1 cellular context compared by ENCODE assay signal in genomic region chr16:8941718-8942344, GRCh38.
TF ChIP-seq lines count a peak whose summit lies in the region.

No MANE protein-coding gene starts in this region.

TF ChIP-seq in K562, 482 proteins besides CTCF, POLR2A, EP300 and RAD21:
- TF ChIP-seq SETDB1 (IDR thresholded peaks at IDR 0.05; ENCODE audit: low read length) (no peak), ZFP1 (CRISPR knock-in tag; IDR thresholded peaks at IDR 0.05) (no peak), NUFIP1 (IDR thresholded peaks at IDR 0.05; ENCODE audit: partially characterized antibody) (no peak), NCOA1 (IDR thresholded peaks at IDR 0.05; ENCODE audit: low read depth) (no peak), ATF6 (CRISPR knock-in tag; IDR thresholded peaks at IDR 0.05) (no peak), IRF2 (CRISPR knock-in tag; IDR thresholded peaks at IDR 0.05) (no peak), ZNF766 (CRISPR knock-in tag; conservative IDR thresholded peaks at IDR 0.05) (no peak), SMARCA5 (IDR thresholded peaks at IDR 0.05) (no peak), HDAC2 (IDR thresholded peaks at IDR 0.05) (no peak), ZNF586 (CRISPR knock-in tag; conservative IDR thresholded peaks at IDR 0.05) (no peak), ZBTB43 (CRISPR knock-in tag; IDR thresholded peaks at IDR 0.05) (no peak), POU5F1 (IDR thresholded peaks at IDR 0.05; ENCODE audit: borderline replicate concordance, low read depth, low read length, partially characterized antibody) (no peak), SAFB (IDR thresholded peaks at IDR 0.05; ENCODE audit: borderline replicate concordance, low read depth, low read length) (no peak), FOS (IDR thresholded peaks at IDR 0.05; ENCODE audit: extremely low read depth, insufficient read length) (no peak), STAT5A (IDR thresholded peaks at IDR 0.05; ENCODE audit: borderline replicate concordance, low read length) (no peak), MXI1 (IDR thresholded peaks at IDR 0.05; ENCODE audit: low read depth, low read length) (no peak), FUS (optimal IDR thresholded peaks at IDR 0.05; ENCODE audit: low read depth, low read length) (no peak), ZNF695 (CRISPR knock-in tag; IDR thresholded peaks at IDR 0.05) (no peak), ZBTB49 (CRISPR knock-in tag; IDR thresholded peaks at IDR 0.05; ENCODE audit: borderline replicate concordance) (no peak)
- TF ChIP-seq, protein P1, sequence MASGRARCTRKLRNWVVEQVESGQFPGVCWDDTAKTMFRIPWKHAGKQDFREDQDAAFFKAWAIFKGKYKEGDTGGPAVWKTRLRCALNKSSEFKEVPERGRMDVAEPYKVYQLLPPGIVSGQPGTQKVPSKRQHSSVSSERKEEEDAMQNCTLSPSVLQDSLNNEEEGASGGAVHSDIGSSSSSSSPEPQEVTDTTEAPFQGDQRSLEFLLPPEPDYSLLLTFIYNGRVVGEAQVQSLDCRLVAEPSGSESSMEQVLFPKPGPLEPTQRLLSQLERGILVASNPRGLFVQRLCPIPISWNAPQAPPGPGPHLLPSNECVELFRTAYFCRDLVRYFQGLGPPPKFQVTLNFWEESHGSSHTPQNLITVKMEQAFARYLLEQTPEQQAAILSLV (tag; IDR thresholded peaks at IDR 0.05) = no peak
